Comparison of ENCODE assay signal across 11 cellular contexts in the genomic region with DNA sequence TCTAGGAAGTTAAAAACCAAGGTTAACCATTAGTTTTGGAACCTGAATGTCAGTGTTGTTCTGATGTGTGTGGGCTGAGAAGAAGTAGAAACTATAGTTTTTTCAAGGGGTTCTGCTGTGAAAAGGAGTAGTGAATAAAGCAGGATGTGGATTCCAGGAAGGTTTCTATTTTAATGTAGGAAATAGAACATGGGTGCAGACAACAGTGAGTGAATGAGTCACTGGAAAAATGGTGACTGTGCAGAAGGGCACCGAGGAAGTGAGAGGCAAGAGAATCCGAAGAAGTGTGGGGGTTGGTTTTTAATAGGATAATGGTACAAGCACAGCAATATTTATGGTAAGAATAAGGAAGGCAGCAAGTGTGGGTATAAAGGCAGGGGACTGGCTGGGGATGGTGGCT.
DNase-seq lines count a peak whose midpoint lies in the region; ATAC-seq and TF ChIP-seq lines count a peak whose summit lies in the region.
"Had no signal": no experiment of that assay in that cellular context is flagged by ENCODE, and none has a peak within 500 bp of the region (broad histone marks: within the 10 kb centered on the region; RNA-seq: fewer than 3 reads in every experiment).

No MANE protein-coding gene starts in this region.

- no peak for DNase-seq in activated CD8-positive, alpha-beta memory T cell treated with anti-CD3 and anti-CD28 coated beads, Interleukin-2, amount 10 ng/mL, durations not matched to agents 7 days and 5 days
- DNase-seq in activated CD8-positive, alpha-beta memory T cell treated with anti-CD3 and anti-CD28 coated beads for 24 hours, result no peak
- DNase-seq in SK-MEL-5 (ENCODE audit: low read depth, low spot score), result peak; percentile 30
- DNase-seq in dermis blood vessel endothelial cell, result peak; percentile 20
- DNase-seq in stimulated activated effector memory CD8-positive, alpha-beta T cell treated with anti-CD3 and anti-CD28 coated beads, Interleukin-12 subunit alpha, Interleukin-12 subunit beta, amount 100 ng/mL, for 72 hours (ENCODE audit: low spot score in 2 of 2), result no peak
- DNase-seq: NCI-H1105; stimulated activated CD4-positive, alpha-beta T cell treated with anti-CD3 and anti-CD28 coated beads, Interleukin-4, amount 100 ng/mL, for 1 hour; upper lobe of left lung had no signal

- H3K27ac Mint-ChIP-seq in activated CD8-positive, alpha-beta memory T cell treated with anti-CD3 and anti-CD28 coated beads, Interleukin-2, amount 10 ng/mL, durations not matched to agents 7 days and 5 days, result peak overlapping the region; percentile 70
- peak overlapping the region; percentile 65 for H3K27ac Mint-ChIP-seq in stimulated activated effector memory CD8-positive, alpha-beta T cell treated with anti-CD3 and anti-CD28 coated beads, Interleukin-12 subunit alpha, Interleukin-12 subunit beta, amount 100 ng/mL, for 72 hours

- CTCF ChIA-PET in activated CD8-positive, alpha-beta memory T cell treated with anti-CD3 and anti-CD28 coated beads, Interleukin-2, amount 10 ng/mL, durations not matched to agents 7 days and 5 days (lab: Charles Lee), result interaction anchor here (2.7 kb wide), 1 partner anchor 15 kb away, joined by 11 read pairs; no protein-coding TSS in a partner anchor

- no peaks in the 10 kb centered on the region for H3K9me3 Mint-ChIP-seq in activated CD8-positive, alpha-beta memory T cell treated with anti-CD3 and anti-CD28 coated beads, Interleukin-2, amount 10 ng/mL, durations not matched to agents 7 days and 5 days (ENCODE audit: low read depth)
- H3K9me3 Mint-ChIP-seq in stimulated activated effector memory CD8-positive, alpha-beta T cell treated with anti-CD3 and anti-CD28 coated beads, Interleukin-12 subunit alpha, Interleukin-12 subunit beta, amount 100 ng/mL, for 72 hours, result peaks cover 3% of the 10 kb centered on the region

- H3K4me3 Mint-ChIP-seq in activated CD8-positive, alpha-beta memory T cell treated with anti-CD3 and anti-CD28 coated beads, Interleukin-2, amount 10 ng/mL, durations not matched to agents 7 days and 5 days, result no peak overlapping the region
- H3K4me3 Mint-ChIP-seq in stimulated activated effector memory CD8-positive, alpha-beta T cell treated with anti-CD3 and anti-CD28 coated beads, Interleukin-12 subunit alpha, Interleukin-12 subunit beta, amount 100 ng/mL, for 72 hours, result peak overlapping the region; percentile 9

- peaks cover 19% of the 10 kb centered on the region for H3K4me1 Mint-ChIP-seq in activated CD8-positive, alpha-beta memory T cell treated with anti-CD3 and anti-CD28 coated beads, Interleukin-2, amount 10 ng/mL, durations not matched to agents 7 days and 5 days
- H3K4me1 Mint-ChIP-seq in stimulated activated effector memory CD8-positive, alpha-beta T cell treated with anti-CD3 and anti-CD28 coated beads, Interleukin-12 subunit alpha, Interleukin-12 subunit beta, amount 100 ng/mL, for 72 hours, result peaks cover 20% of the 10 kb centered on the region

- H3K27me3 Mint-ChIP-seq in activated CD8-positive, alpha-beta memory T cell treated with anti-CD3 and anti-CD28 coated beads, Interleukin-2, amount 10 ng/mL, durations not matched to agents 7 days and 5 days, result no peaks in the 10 kb centered on the region

- ATAC-seq in activated CD8-positive, alpha-beta memory T cell treated with anti-CD3 and anti-CD28 coated beads, Interleukin-2, amount 10 ng/mL, durations not matched to agents 7 days and 5 days, result peak; percentile 66
- peak; percentile 92 for ATAC-seq in stimulated activated effector memory CD8-positive, alpha-beta T cell treated with anti-CD3 and anti-CD28 coated beads, Interleukin-12 subunit alpha, Interleukin-12 subunit beta, amount 100 ng/mL, for 72 hours
- ATAC-seq in GM18505 (IDR thresholded peaks at IDR 0.05; ENCODE audit: unreplicated experiment) (no peak), esophagus mucosa (no peak), HG03342 (IDR thresholded peaks at IDR 0.05; ENCODE audit: unreplicated experiment) (no peak)

- in situ Hi-C loops in SK-MEL-5 (cut with HindIII; ENCODE audit: low pct_unique_long_range_greater_than_20kb, low sequenced_read_pairs), result no loop called here

- H3K36me3 Mint-ChIP-seq in activated CD8-positive, alpha-beta memory T cell treated with anti-CD3 and anti-CD28 coated beads, Interleukin-2, amount 10 ng/mL, durations not matched to agents 7 days and 5 days, result peaks cover 27% of the 10 kb centered on the region
- peaks cover 43% of the 10 kb centered on the region for H3K36me3 Mint-ChIP-seq in stimulated activated effector memory CD8-positive, alpha-beta T cell treated with anti-CD3 and anti-CD28 coated beads, Interleukin-12 subunit alpha, Interleukin-12 subunit beta, amount 100 ng/mL, for 72 hours

- no peak for TF ChIP-seq POLR2A in GM18505 (IDR thresholded peaks at IDR 0.05; ENCODE audit: borderline replicate concordance, extremely low read depth, insufficient read depth, insufficient read length)

Comparison
In these comparisons a context has a peak if more than half of its experiments do, and no peak if none do; other contexts are left out.
1. ATAC-seq: peak in activated CD8-positive, alpha-beta memory T cell treated with anti-CD3 and anti-CD28 coated beads, Interleukin-2, amount 10 ng/mL, durations not matched to agents 7 days and 5 days (single experiment) and stimulated activated effector memory CD8-positive, alpha-beta T cell treated with anti-CD3 and anti-CD28 coated beads, Interleukin-12 subunit alpha, Interleukin-12 subunit beta, amount 100 ng/mL, for 72 hours (single experiment); none in GM18505 (single experiment), esophagus mucosa (single experiment) and HG03342 (single experiment).
2. DNase-seq: peak in SK-MEL-5 (single experiment) and dermis blood vessel endothelial cell (single experiment); none in activated CD8-positive, alpha-beta memory T cell treated with anti-CD3 and anti-CD28 coated beads, Interleukin-2, amount 10 ng/mL, durations not matched to agents 7 days and 5 days (single experiment), activated CD8-positive, alpha-beta memory T cell treated with anti-CD3 and anti-CD28 coated beads for 24 hours (single experiment) and stimulated activated effector memory CD8-positive, alpha-beta T cell treated with anti-CD3 and anti-CD28 coated beads, Interleukin-12 subunit alpha, Interleukin-12 subunit beta, amount 100 ng/mL, for 72 hours (0 of 2).